ENCODE assay signal across 8 cellular contexts in genomic region chr19:50204811-50205675, GRCh38. TPM values are rescaled to one million over a fixed set of nuclear protein-coding genes. Genes with fewer than 3 reads are reported as not detected.
DNase-seq lines count a peak whose midpoint lies in the region; FAIRE-seq and TF ChIP-seq lines count a peak whose summit lies in the region.

No MANE protein-coding gene starts in this region.

- H3K27me3 Mint-ChIP-seq in mesothelial cell of epicardium (ENCODE audit: low read depth) = peaks cover 58% of the 10 kb centered on the region

- peak overlapping the region in 41 of 59 donors; percentile 4 to 77 (median 51) for H3K27ac ChIP-seq in dorsolateral prefrontal cortex

- no peaks in the 10 kb centered on the region for H3K9me3 Mint-ChIP-seq in mesothelial cell of epicardium

- peak overlapping the region in 57 of 59 donors; percentile 25 to 90 (median 54) for H3K4me3 ChIP-seq in dorsolateral prefrontal cortex

- peak overlapping the region; percentile 67 for H3K4me3 Mint-ChIP-seq in mesothelial cell of epicardium

- H3K27ac Mint-ChIP-seq in mesothelial cell of epicardium = peak overlapping the region; percentile 76

- H3K4me1 Mint-ChIP-seq in mesothelial cell of epicardium = peaks cover 7% of the 10 kb centered on the region

- peaks cover 0 to 9% (median 0%) of the 10 kb centered on the region in 45 donors for H3K27me3 ChIP-seq in dorsolateral prefrontal cortex

- FAIRE-seq in D721Med (lab: Jason Lieb, UNC) = no peak

- TF ChIP-seq CTCF in dorsolateral prefrontal cortex (IDR thresholded peaks at IDR 0.05 in 54 of 56, conservative IDR thresholded peaks at IDR 0.05 in 2 of 56; ENCODE audit: low read depth in 1 of 56, partially characterized antibody in 56 of 56) (no peak), mesothelial cell of epicardium (IDR thresholded peaks at IDR 0.05; ENCODE audit: unreplicated experiment) (no peak), D721Med (IDR thresholded peaks at IDR 0.05; ENCODE audit: insufficient read depth, missing control alignments) (no peak)

- intact Hi-C loops in dorsolateral prefrontal cortex (cut with DNase I) = loop anchor here in 1 of 2 donors (10.0 kb wide), 1 partner anchor 60 kb away; no protein-coding TSS in a partner anchor

- DNase-seq in Ammon's horn (ENCODE audit: low spot score) (peak; percentile 21), NCI-H1436 (lab: John Stamatoyannopoulos, UW) (peak; percentile 92), dorsolateral prefrontal cortex (peak in 2 of 10 donors; percentile 61 to 79), mesothelial cell of epicardium (ENCODE audit: low spot score in 2 of 2, unreplicated experiment in 2 of 2) (peak; percentile 71 to 81), mesenteric fat pad (ENCODE audit: low spot score) (no peak), D721Med (ENCODE audit: insufficient read length, low spot score) (no peak), NOMO-1 (lab: John Stamatoyannopoulos, UW; ENCODE audit: unreplicated experiment in 2 of 2) (no peak), NOMO-1 treated with dmso at 0.1 percent for 144 hours (lab: John Stamatoyannopoulos, UW; ENCODE audit: unreplicated experiment) (no peak)

- H3K36me3 Mint-ChIP-seq in mesothelial cell of epicardium = no peaks in the 10 kb centered on the region

RNA-seq across cellular contexts. Expression of gene MYH14, which starts 1.6 kb away (rescaled TPM):
- total RNA-seq in dorsolateral prefrontal cortex (10 to 100 TPM; 23.9 to 74.2 (median 42.8) TPM), mesothelial cell of epicardium (52.3 to 56.6 TPM (median 53.8 TPM) in 3 replicates), mesenteric fat pad (26.4 TPM)

RNA-seq across cellular contexts. Expression of gene IZUMO2, which starts 42.0 kb away (rescaled TPM):
- under 1 TPM in 6 of 120 experiments, not detected in 114; 0.56 to 0.85 (median 0.67) TPM for total RNA-seq in dorsolateral prefrontal cortex
- total RNA-seq in mesothelial cell of epicardium = not detected in 3 replicates
- not detected for total RNA-seq in mesenteric fat pad

Comparison
In these comparisons a context has a peak if more than half of its experiments do, and no peak if none do; other contexts are left out.
1. DNase-seq: peak in Ammon's horn (single experiment), NCI-H1436 (single experiment) and mesothelial cell of epicardium (2 of 2); none in mesenteric fat pad (single experiment), D721Med (single experiment), NOMO-1 (0 of 2) and NOMO-1 treated with dmso at 0.1 percent for 144 hours (single experiment).